Comparison of ENCODE assay signal across 33 cellular contexts in the genomic region with DNA sequence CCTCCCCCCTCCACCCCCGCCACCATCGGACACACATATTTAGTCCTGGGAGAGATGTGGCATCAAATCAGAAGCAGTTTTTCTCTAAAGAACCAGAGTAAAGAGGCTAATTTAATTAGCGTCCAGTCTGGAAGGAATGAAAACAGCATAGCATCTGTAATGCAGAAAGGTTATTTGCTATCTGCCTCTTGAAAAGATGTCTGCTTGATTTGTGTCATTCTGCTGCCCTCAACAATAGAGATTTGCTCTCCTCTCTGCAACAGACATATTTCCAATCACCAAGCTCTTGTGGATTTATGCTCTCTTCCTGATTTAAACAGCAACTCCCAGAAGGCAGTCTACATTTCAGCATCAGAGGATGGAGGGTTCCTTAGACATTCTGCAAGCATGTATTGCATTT. TPM values are rescaled to one million over a fixed set of nuclear protein-coding genes. Genes with fewer than 3 reads are reported as not detected.
"Had no signal": no experiment of that assay in that cellular context is flagged by ENCODE, and none has a peak within 500 bp of the region (broad histone marks: within the 10 kb centered on the region; RNA-seq: fewer than 3 reads in every experiment).

No MANE protein-coding gene starts in this region.

- DNase-seq: activated CD4-positive, alpha-beta memory T cell treated with anti-CD3 and anti-CD28 coated beads, Interleukin-2, amount 10 ng/mL, durations not matched to agents 7 days and 5 days; activated CD4-positive, alpha-beta T cell treated with anti-CD3 and anti-CD28 coated beads, Interleukin-2, amount 10 ng/mL, durations not matched to agents 7 days and 5 days; activated CD4-positive, CD25-positive, alpha-beta regulatory T cell treated with anti-CD3 and anti-CD28 coated beads, Interleukin-2, amount 50 U/mL, for 72 hours; activated CD8-positive, alpha-beta memory T cell treated with anti-CD3 and anti-CD28 coated beads, Interleukin-2, amount 50 U/mL, for 48 hours; activated gamma-delta T cell; activated naive CD4-positive, alpha-beta T cell treated with anti-CD3 and anti-CD28 coated beads, Interleukin-2, amount 10 ng/mL, durations not matched to agents 7 days and 5 days; activated naive CD8-positive, alpha-beta T cell treated with anti-CD3 and anti-CD28 coated beads, Interleukin-2, amount 10 ng/mL, durations not matched to agents 7 days and 5 days; activated T-cell treated with anti-CD3 and anti-CD28 coated beads, Interleukin-2, amount 50 U/mL, for 24 hours; brain microvascular endothelial cell; dorsolateral prefrontal cortex; effector memory CD4-positive, alpha-beta T cell; erythroblast; gastrocnemius medialis; islet precursor cell; midbrain; naive thymus-derived CD4-positive, alpha-beta T cell; pancreas; sigmoid colon; small intestine; stimulated activated CD4-positive, alpha-beta T cell treated with anti-CD3 and anti-CD28 coated beads, Interleukin-1b, Interleukin-23, amount 100 ng/mL, for 48 hours; stimulated activated CD4-positive, alpha-beta T cell treated with anti-CD3 and anti-CD28 coated beads, Interleukin-4, amount 100 ng/mL, for 4 hours; stimulated activated CD8-positive, alpha-beta memory T cell treated with anti-CD3 and anti-CD28 coated beads, Interleukin-4, amount 100 ng/mL, for 48 hours; stimulated activated naive CD8-positive, alpha-beta T cell treated with anti-CD3 and anti-CD28 coated beads, Interleukin-15, amount 100 ng/mL, for 72 hours; substantia nigra; T-helper 9 cell; WERI-Rb-1 had no signal

- H3K36me3 Mint-ChIP-seq: activated naive CD4-positive, alpha-beta T cell treated with anti-CD3 and anti-CD28 coated beads, Interleukin-2, amount 10 ng/mL, durations not matched to agents 7 days and 5 days; activated naive CD8-positive, alpha-beta T cell treated with anti-CD3 and anti-CD28 coated beads, Interleukin-2, amount 10 ng/mL, durations not matched to agents 7 days and 5 days; naive thymus-derived CD4-positive, alpha-beta T cell; stimulated activated memory B cell treated with anti-CD40 and anti-IgM and Interleukin-4, amounts not matched to agents 10 μg/mL and 1 μg/mL and 100 μg/mL, for 72 hours; type B pancreatic cell had no signal

- H3K36me3 ChIP-seq: ascending aorta, brain microvascular endothelial cell, gastrocnemius medialis, pancreas, prostate gland, sigmoid colon, WERI-Rb-1 had no signal

- H2AFZ ChIP-seq: hepatocyte had no signal

- H3K27me3 Mint-ChIP-seq: stimulated activated memory B cell treated with anti-CD40 and anti-IgM and Interleukin-4, amounts not matched to agents 10 μg/mL and 1 μg/mL and 100 μg/mL, for 72 hours; type B pancreatic cell had no signal

- H3K4me3 Mint-ChIP-seq: activated CD4-positive, alpha-beta memory T cell treated with anti-CD3 and anti-CD28 coated beads, Interleukin-2, amount 10 ng/mL, durations not matched to agents 7 days and 5 days; activated CD4-positive, alpha-beta T cell treated with anti-CD3 and anti-CD28 coated beads, Interleukin-2, amount 10 ng/mL, durations not matched to agents 7 days and 5 days; activated naive CD4-positive, alpha-beta T cell treated with anti-CD3 and anti-CD28 coated beads, Interleukin-2, amount 10 ng/mL, durations not matched to agents 7 days and 5 days; activated naive CD8-positive, alpha-beta T cell treated with anti-CD3 and anti-CD28 coated beads, Interleukin-2, amount 10 ng/mL, durations not matched to agents 7 days and 5 days; activated T-cell treated with anti-CD3 and anti-CD28 coated beads, Interleukin-2, amount 50 U/mL, for 24 hours; naive thymus-derived CD4-positive, alpha-beta T cell; stimulated activated memory B cell treated with anti-CD40 and anti-IgM and Interleukin-4, amounts not matched to agents 10 μg/mL and 1 μg/mL and 100 μg/mL, for 72 hours; stimulated activated naive CD8-positive, alpha-beta T cell treated with anti-CD3 and anti-CD28 coated beads, Interleukin-15, amount 100 ng/mL, for 72 hours; T-helper 1 cell treated with Interleukin-12 subunit alpha and Interleukin-12 subunit beta and Interleukin-4 antibody, amounts not matched to agents 30 μg/mL and 1 μg/mL, for 36 hours; type B pancreatic cell had no signal

- H3K9me3 Mint-ChIP-seq: activated CD4-positive, alpha-beta memory T cell treated with anti-CD3 and anti-CD28 coated beads, Interleukin-2, amount 10 ng/mL, durations not matched to agents 7 days and 5 days; activated CD4-positive, alpha-beta T cell treated with anti-CD3 and anti-CD28 coated beads, Interleukin-2, amount 10 ng/mL, durations not matched to agents 7 days and 5 days; activated naive CD8-positive, alpha-beta T cell treated with anti-CD3 and anti-CD28 coated beads, Interleukin-2, amount 10 ng/mL, durations not matched to agents 7 days and 5 days; stimulated activated memory B cell treated with anti-CD40 and anti-IgM and Interleukin-4, amounts not matched to agents 10 μg/mL and 1 μg/mL and 100 μg/mL, for 72 hours; stimulated activated naive CD8-positive, alpha-beta T cell treated with anti-CD3 and anti-CD28 coated beads, Interleukin-15, amount 100 ng/mL, for 72 hours; T-helper 1 cell treated with Interleukin-12 subunit alpha and Interleukin-12 subunit beta and Interleukin-4 antibody, amounts not matched to agents 30 μg/mL and 1 μg/mL, for 36 hours had no signal

- H3K4me1 Mint-ChIP-seq: activated CD4-positive, alpha-beta memory T cell treated with anti-CD3 and anti-CD28 coated beads, Interleukin-2, amount 10 ng/mL, durations not matched to agents 7 days and 5 days; activated CD4-positive, alpha-beta T cell treated with anti-CD3 and anti-CD28 coated beads, Interleukin-2, amount 10 ng/mL, durations not matched to agents 7 days and 5 days; activated naive CD4-positive, alpha-beta T cell treated with anti-CD3 and anti-CD28 coated beads, Interleukin-2, amount 10 ng/mL, durations not matched to agents 7 days and 5 days; naive thymus-derived CD4-positive, alpha-beta T cell; stimulated activated memory B cell treated with anti-CD40 and anti-IgM and Interleukin-4, amounts not matched to agents 10 μg/mL and 1 μg/mL and 100 μg/mL, for 72 hours; stimulated activated naive CD8-positive, alpha-beta T cell treated with anti-CD3 and anti-CD28 coated beads, Interleukin-15, amount 100 ng/mL, for 72 hours had no signal

- H3K4me1 ChIP-seq: ascending aorta, gastrocnemius medialis, pancreas, prostate gland had no signal

- H3K4me3 ChIP-seq: ascending aorta, coronary artery, dorsolateral prefrontal cortex, gastrocnemius medialis, hepatocyte, pancreas, prostate gland, sigmoid colon had no signal

- H3K27me3 ChIP-seq: ascending aorta, brain microvascular endothelial cell, dorsolateral prefrontal cortex, gastrocnemius medialis, hepatocyte, pancreas, sigmoid colon had no signal

- H3K27ac Mint-ChIP-seq: activated CD4-positive, alpha-beta memory T cell treated with anti-CD3 and anti-CD28 coated beads, Interleukin-2, amount 10 ng/mL, durations not matched to agents 7 days and 5 days; activated CD4-positive, alpha-beta T cell treated with anti-CD3 and anti-CD28 coated beads, Interleukin-2, amount 10 ng/mL, durations not matched to agents 7 days and 5 days; activated naive CD4-positive, alpha-beta T cell treated with anti-CD3 and anti-CD28 coated beads, Interleukin-2, amount 10 ng/mL, durations not matched to agents 7 days and 5 days; activated naive CD8-positive, alpha-beta T cell treated with anti-CD3 and anti-CD28 coated beads, Interleukin-2, amount 10 ng/mL, durations not matched to agents 7 days and 5 days; activated T-cell treated with anti-CD3 and anti-CD28 coated beads, Interleukin-2, amount 50 U/mL, for 24 hours; naive thymus-derived CD4-positive, alpha-beta T cell; stimulated activated memory B cell treated with anti-CD40 and anti-IgM and Interleukin-4, amounts not matched to agents 10 μg/mL and 1 μg/mL and 100 μg/mL, for 72 hours; stimulated activated naive CD8-positive, alpha-beta T cell treated with anti-CD3 and anti-CD28 coated beads, Interleukin-15, amount 100 ng/mL, for 72 hours; T-helper 1 cell treated with Interleukin-12 subunit alpha and Interleukin-12 subunit beta and Interleukin-4 antibody, amounts not matched to agents 30 μg/mL and 1 μg/mL, for 36 hours; type B pancreatic cell had no signal

- H3K9me3 ChIP-seq: ascending aorta, gastrocnemius medialis, pancreas, prostate gland, sigmoid colon had no signal

- ATAC-seq: gastrocnemius medialis; naive thymus-derived CD4-positive, alpha-beta T cell; pancreas; stimulated activated memory B cell treated with anti-CD40 and anti-IgM and Interleukin-4, amounts not matched to agents 10 μg/mL and 1 μg/mL and 100 μg/mL, for 72 hours; stimulated activated naive CD8-positive, alpha-beta T cell treated with anti-CD3 and anti-CD28 coated beads, Interleukin-15, amount 100 ng/mL, for 72 hours had no signal

RNA-seq across cellular contexts. Expression of gene AKAP12, which starts 53.5 kb away (rescaled TPM):
- polyA plus RNA-seq: naive thymus-derived CD4-positive, alpha-beta T cell had no signal
